1 cellular context compared by ENCODE assay signal in genomic region chr19:15264061-15264932, GRCh38.
TF ChIP-seq lines count a peak whose summit lies in the region.

No MANE protein-coding gene starts in this region.

TF ChIP-seq in K562, 482 proteins besides CTCF, POLR2A, EP300 and RAD21 (continued from another document):
- no peak for TF ChIP-seq E4F1 (CRISPR knock-in tag; IDR thresholded peaks at IDR 0.05; ENCODE audit: borderline replicate concordance)
- TF ChIP-seq GTF2A2 (tag; IDR thresholded peaks at IDR 0.05), result no peak
- TF ChIP-seq TAF1 (IDR thresholded peaks at IDR 0.05; ENCODE audit: control insufficient read depth, extremely low read depth, insufficient read depth, low read length, severe bottlenecking), result no peak
- TF ChIP-seq KLF13 (tag; IDR thresholded peaks at IDR 0.05; ENCODE audit: borderline replicate concordance, low read depth), result no peak
- 0 out of 4 replicates have a peak, but pooled peaks of 1 of the 2 experiments have one; percentile 44 for TF ChIP-seq MLLT1 (IDR thresholded peaks at IDR 0.05)
- TF ChIP-seq MAFG (tag; conservative IDR thresholded peaks at IDR 0.05), result no peak
- no peak for TF ChIP-seq ZMIZ1 (IDR thresholded peaks at IDR 0.05; ENCODE audit: low read depth in 2 of 2, low read length in 2 of 2)
- no peak for TF ChIP-seq ZBTB2 (IDR thresholded peaks at IDR 0.05)
- no peak for TF ChIP-seq ZNF277 (CRISPR knock-in tag; IDR thresholded peaks at IDR 0.05; ENCODE audit: borderline replicate concordance)
- TF ChIP-seq ZBTB33 (CRISPR knock-in tag; IDR thresholded peaks at IDR 0.05), result peak; percentile 100
- TF ChIP-seq ZNF696 (CRISPR knock-in tag; conservative IDR thresholded peaks at IDR 0.05), result no peak
- no peak for TF ChIP-seq ZNF232 (CRISPR knock-in tag; IDR thresholded peaks at IDR 0.05)
- TF ChIP-seq FUS (optimal IDR thresholded peaks at IDR 0.05; ENCODE audit: low read depth, low read length), result no peak
- TF ChIP-seq CBX5 (IDR thresholded peaks at IDR 0.05; ENCODE audit: borderline replicate concordance, low read depth), result no peak
- no peak for TF ChIP-seq ARID2 (IDR thresholded peaks at IDR 0.05)
- TF ChIP-seq ZNF76 (CRISPR knock-in tag; IDR thresholded peaks at IDR 0.05; ENCODE audit: borderline replicate concordance), result no peak
- no peak for TF ChIP-seq STAT5B (CRISPR knock-in tag; IDR thresholded peaks at IDR 0.05)
- TF ChIP-seq ASH1L (IDR thresholded peaks at IDR 0.05; ENCODE audit: borderline replicate concordance, low read depth, partially characterized antibody), result no peak
- TF ChIP-seq ELF2 (CRISPR knock-in tag; IDR thresholded peaks at IDR 0.05), result no peak
- no peak for TF ChIP-seq MXI1 (IDR thresholded peaks at IDR 0.05; ENCODE audit: low read depth, low read length)
- 0 out of 2 replicates have a peak, but pooled peaks have one; percentile 27 for TF ChIP-seq TFAP4 (CRISPR knock-in tag; IDR thresholded peaks at IDR 0.05; ENCODE audit: borderline replicate concordance)
- TF ChIP-seq ILF3 (IDR thresholded peaks at IDR 0.05; ENCODE audit: borderline replicate concordance), result no peak
- TF ChIP-seq CLOCK (CRISPR knock-in tag; IDR thresholded peaks at IDR 0.05; ENCODE audit: borderline replicate concordance), result no peak
- TF ChIP-seq ZNF77 (CRISPR knock-in tag; IDR thresholded peaks at IDR 0.05), result no peak
- 0 out of 2 replicates have a peak, but pooled peaks have one; percentile 30 for TF ChIP-seq CC2D1A (IDR thresholded peaks at IDR 0.05)
- no peak for TF ChIP-seq PCBP1 (IDR thresholded peaks at IDR 0.05; ENCODE audit: low read depth, low read length, poor library complexity, severe bottlenecking)
- no peak for TF ChIP-seq CEBPB (tag; IDR thresholded peaks at IDR 0.05)
- TF ChIP-seq TARDBP (IDR thresholded peaks at IDR 0.05), result no peak
- TF ChIP-seq CBX2 (IDR thresholded peaks at IDR 0.05; ENCODE audit: insufficient read depth, low read length, poor library complexity, severe bottlenecking), result no peak
- no peak for TF ChIP-seq ZNF253 (CRISPR knock-in tag; conservative IDR thresholded peaks at IDR 0.05)
